Comparison of ENCODE assay signal across 8 cellular contexts in genomic region chr20:38471987-38472512, GRCh38. TPM values are rescaled to one million over a fixed set of nuclear protein-coding genes. Genes with fewer than 3 reads are reported as not detected.
DNase-seq lines count a peak whose midpoint lies in the region; ATAC-seq and TF ChIP-seq lines count a peak whose summit lies in the region.

No MANE protein-coding gene starts in this region.

- intact Hi-C loops in adrenal gland (cut with DNase I), result no loop called here

- peaks cover 46% of the 10 kb centered on the region for H3K4me1 Mint-ChIP-seq in activated naive CD4-positive, alpha-beta T cell treated with anti-CD3 and anti-CD28 coated beads, Interleukin-2, amount 50 U/mL, for 24 hours

- H3K4me3 ChIP-seq in adrenal gland, result peak overlapping the region in 2 of 4 donors; percentile 71 to 91
- peak overlapping the region; percentile 80 to 89 (median 88) for H3K4me3 ChIP-seq in liver (ENCODE audit: low read depth in 1 of 3, low read length in 3 of 3)
- peak overlapping the region; percentile 28 to 99 (median 90) for H3K4me3 ChIP-seq in upper lobe of left lung

- H3K9me3 ChIP-seq in adrenal gland (replicated peaks in 1 of 3), result no peaks in the 10 kb centered on the region
- H3K9me3 ChIP-seq in liver (ENCODE audit: control insufficient read depth in 4 of 4, low read length in 3 of 4), result no peaks in the 10 kb centered on the region
- H3K9me3 ChIP-seq in upper lobe of left lung, result no peaks in the 10 kb centered on the region

- H3K4me3 Mint-ChIP-seq in activated naive CD4-positive, alpha-beta T cell treated with anti-CD3 and anti-CD28 coated beads, Interleukin-2, amount 50 U/mL, for 24 hours, result peak overlapping the region; percentile 90

- peak overlapping the region in 1 of 2 donors; percentile 74 for H3K9ac ChIP-seq in liver (ENCODE audit: low read depth in 1 of 2, low read length in 2 of 2)

- no peaks in the 10 kb centered on the region for H3K36me3 ChIP-seq in adrenal gland (replicated peaks in 1 of 2)
- peaks cover 0 to 1% (median 0%) of the 10 kb centered on the region in 4 donors for H3K36me3 ChIP-seq in liver (ENCODE audit: control insufficient read depth in 4 of 4, insufficient read depth in 3 of 4, low read depth in 1 of 4, low read length in 3 of 4)
- no peaks in the 10 kb centered on the region for H3K36me3 ChIP-seq in upper lobe of left lung

- peak in 1 of 2 donors; percentile 3 for ATAC-seq in upper lobe of left lung (ENCODE audit: low FRiP score in 2 of 2)

- TF ChIP-seq EP300 in upper lobe of left lung (IDR thresholded peaks at IDR 0.05), result no peak

- H3K27me3 Mint-ChIP-seq in activated naive CD4-positive, alpha-beta T cell treated with anti-CD3 and anti-CD28 coated beads, Interleukin-2, amount 50 U/mL, for 24 hours, result no peaks in the 10 kb centered on the region

- no peak for TF ChIP-seq CTCF in adrenal gland (IDR thresholded peaks at IDR 0.05)
- TF ChIP-seq CTCF in liver (IDR thresholded peaks at IDR 0.05; ENCODE audit: low read depth, low read length, missing input control), result no peak
- no peak for TF ChIP-seq CTCF in upper lobe of left lung (IDR thresholded peaks at IDR 0.05)

- TF ChIP-seq POLR2A in adrenal gland (IDR thresholded peaks at IDR 0.05) (no peak), upper lobe of left lung (IDR thresholded peaks at IDR 0.05) (peak in 1 of 4 donors; percentile 12)

- H3K9me3 Mint-ChIP-seq in activated naive CD4-positive, alpha-beta T cell treated with anti-CD3 and anti-CD28 coated beads, Interleukin-2, amount 50 U/mL, for 24 hours, result no peaks in the 10 kb centered on the region

- no peaks in the 10 kb centered on the region for H3K27me3 ChIP-seq in adrenal gland
- no peaks in the 10 kb centered on the region for H3K27me3 ChIP-seq in liver (ENCODE audit: control insufficient read depth in 4 of 4, insufficient read depth in 4 of 4, low read length in 3 of 4)
- no peaks in the 10 kb centered on the region for H3K27me3 ChIP-seq in upper lobe of left lung

- DNase-seq in activated naive CD4-positive, alpha-beta T cell (lab: John Stamatoyannopoulos, UW), result no peak
- peak in 1 of 7 donors; percentile 32 for DNase-seq in adrenal gland
- DNase-seq in upper lobe of left lung, result no peak
- no peak for DNase-seq in DMS 273 treated with DMSO at 0.1 percent for 48 hours (lab: John Stamatoyannopoulos, UW)
- no peak for DNase-seq in SW480 (ENCODE audit: low spot score)
- DNase-seq in cortex of kidney (lab: John Stamatoyannopoulos, UW), result no peak

- peak overlapping the region; percentile 95 for H3K27ac Mint-ChIP-seq in activated naive CD4-positive, alpha-beta T cell treated with anti-CD3 and anti-CD28 coated beads, Interleukin-2, amount 50 U/mL, for 24 hours

- no peak for TF ChIP-seq RAD21 in liver (IDR thresholded peaks at IDR 0.05)

- H3K36me3 Mint-ChIP-seq in activated naive CD4-positive, alpha-beta T cell treated with anti-CD3 and anti-CD28 coated beads, Interleukin-2, amount 50 U/mL, for 24 hours, result peaks cover 3% of the 10 kb centered on the region

- H3K27ac ChIP-seq in adrenal gland, result peak overlapping the region; percentile 52 to 93 (median 91)
- H3K27ac ChIP-seq in liver (ENCODE audit: low read depth in 1 of 2, low read length in 2 of 2), result peak overlapping the region; percentile 47 to 67
- peak overlapping the region; percentile 73 to 97 (median 88) for H3K27ac ChIP-seq in upper lobe of left lung

- WGBS in adrenal gland, 4 donors, result 11 to 13% (median 11%) methylated on average over 12 of the region's 12 CpGs
- 15% methylated on average over 12 of the region's 12 CpGs for WGBS in liver
- 22 to 27% methylated on average over 12 of the region's 12 CpGs for WGBS in upper lobe of left lung, 2 donors

- H3K4me1 ChIP-seq in adrenal gland (replicated peaks in 1 of 2) (peaks cover 5 to 25% of the 10 kb centered on the region in 2 donors), liver (ENCODE audit: control insufficient read depth in 4 of 4, insufficient read depth in 4 of 4, low read length in 3 of 4) (peaks cover 8 to 26% (median 12%) of the 10 kb centered on the region in 4 donors), upper lobe of left lung (peaks cover 19 to 46% (median 24%) of the 10 kb centered on the region in 4 donors)

TF ChIP-seq in liver, 16 proteins besides CTCF, POLR2A, EP300 and RAD21:
- TF ChIP-seq, protein P1, sequence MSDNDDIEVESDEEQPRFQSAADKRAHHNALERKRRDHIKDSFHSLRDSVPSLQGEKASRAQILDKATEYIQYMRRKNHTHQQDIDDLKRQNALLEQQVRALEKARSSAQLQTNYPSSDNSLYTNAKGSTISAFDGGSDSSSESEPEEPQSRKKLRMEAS (IDR thresholded peaks at IDR 0.05), result no peak
- no peak for TF ChIP-seq HNF4G (IDR thresholded peaks at IDR 0.05)
- no peak for TF ChIP-seq FOXA2 (IDR thresholded peaks at IDR 0.05)
- no peak for TF ChIP-seq EGR1 (IDR thresholded peaks at IDR 0.05; ENCODE audit: low read depth in 2 of 2)
- no peak for TF ChIP-seq YY1 (IDR thresholded peaks at IDR 0.05)
- TF ChIP-seq REST (IDR thresholded peaks at IDR 0.05), result no peak

RNA-seq across cellular contexts. Expression of gene RALGAPB, which starts 0.6 kb away (rescaled TPM):
- total RNA-seq in adrenal gland (10 to 100 TPM; 23.9 to 44.7 (median 34.4) TPM), liver (10 to 100 TPM; 14.4 to 19.7 TPM), upper lobe of left lung (10 to 100 TPM; 27.0 to 76.5 (median 32.1) TPM)
- polyA plus RNA-seq in adrenal gland (10 to 100 TPM; 11.7 to 34.7 (median 15.6) TPM), liver (1 to 10 TPM; 4.3 to 4.5 TPM)

RNA-seq across cellular contexts. Expression of gene SNHG17, which starts 36.9 kb away (rescaled TPM):
- total RNA-seq in adrenal gland, result 10 to 100 TPM in 6 of 8 donors, 1 to 10 TPM in 2; 6.4 to 67.8 (median 19.2) TPM
- 10 to 100 TPM; 38.5 to 68.0 (median 57.8) TPM for polyA plus RNA-seq in adrenal gland
- total RNA-seq in liver, result 1 to 10 TPM; 6.3 to 9.2 TPM
- polyA plus RNA-seq in liver, result 10 to 100 TPM; 18.9 to 24.6 TPM
- 10 to 100 TPM; 14.7 to 40.0 (median 20.3) TPM for total RNA-seq in upper lobe of left lung
